ENCODE assay signal across 18 cellular contexts in genomic region chr3:39021465-39022274, GRCh38. TPM values are rescaled to one million over a fixed set of nuclear protein-coding genes. Genes with fewer than 3 reads are reported as not detected.
A peak's percentile ranks its signal among the peaks of the same experiment; 100 is the strongest.
DNase-seq lines count a peak whose midpoint lies in the region; ATAC-seq, FAIRE-seq and TF ChIP-seq lines count a peak whose summit lies in the region.
"Had no signal": no experiment of that assay in that cellular context is flagged by ENCODE, and none has a peak within 500 bp of the region (broad histone marks: within the 10 kb centered on the region; RNA-seq: fewer than 3 reads in every experiment).

No MANE protein-coding gene starts in this region.

- H3K27ac ChIP-seq in K562 (ENCODE audit: extremely low read depth, low read depth, low read length) (peak overlapping the region; percentile 65; the same call in 1 of the 3 replicates), trophoblast cell (ENCODE audit: low read depth, low read length) (peak overlapping the region; percentile 1), H9 (ENCODE audit: insufficient read length, low read depth, low read length) (no peak overlapping the region)
- H3K27ac ChIP-seq: SJCRH30 had no signal

- no peak for DNase-seq in GM18507 (ENCODE audit: extremely low spot score, insufficient read length, low read depth)
- DNase-seq in NCI-H226 = peak; percentile 62
- DNase-seq in K562 (ENCODE audit: extremely low read depth in 1 of 4, low spot score in 3 of 4) = peak; percentile 17 to 82 (median 38)
- peak; percentile 3 to 48 for DNase-seq in trophoblast cell
- DNase-seq in NCI-H146 (lab: John Stamatoyannopoulos, UW) = no peak
- no peak for DNase-seq in H9
- DNase-seq in progenitor cell of endocrine pancreas (ENCODE audit: low spot score, unreplicated experiment) = no peak
- DNase-seq: CD4-positive, CD25-positive, alpha-beta regulatory T cell; EL; MM.1S; NCI-H1092 treated with DMSO at 0.1 percent for 48 hours; NCI-H1694; NCI-H2107; NCI-H446; NCI-H748 treated with DMSO at 0.1 percent for 48 hours; RPMI8226; SJCRH30 had no signal

- H4K91ac ChIP-seq in trophoblast cell (ENCODE audit: low read depth, low read length) (peak overlapping the region; percentile 65), H9 (ENCODE audit: insufficient read length, low read depth, low read length) (no peak overlapping the region)

- H3K4me3 ChIP-seq in K562 (no peak overlapping the region), trophoblast cell (ENCODE audit: low read depth, low read length) (no peak overlapping the region)
- H3K4me3 ChIP-seq: SJCRH30 had no signal

- intact Hi-C loops in K562 (cut with micrococcal nuclease) = no loop called here

- TF ChIP-seq RAD21 in K562 (CRISPR knock-in tag; conservative IDR thresholded peaks at IDR 0.05 in 1 of 2, IDR thresholded peaks at IDR 0.05 in 1 of 2) = 0 out of 4 replicates have a peak, but pooled peaks of 1 of the 2 experiments have one; percentile 2

- FAIRE-seq in GM18507 (lab: Jason Lieb, UNC) (peak; percentile 45), K562 (lab: Jason Lieb, UNC) (peak; percentile 84)

- H3K56ac ChIP-seq in H9 (ENCODE audit: insufficient read length, low read depth, low read length) = no peak overlapping the region

- H3K27ac Mint-ChIP-seq in H9 = no peak overlapping the region
- H3K27ac Mint-ChIP-seq in progenitor cell of endocrine pancreas = no peak overlapping the region
- H3K27ac Mint-ChIP-seq: B cell; CD4-positive, CD25-positive, alpha-beta regulatory T cell had no signal

- peak overlapping the region; percentile 54 for H2AFZ ChIP-seq in K562 (ENCODE audit: low read depth, low read length)
- no peak overlapping the region for H2AFZ ChIP-seq in trophoblast cell (ENCODE audit: insufficient read depth, low read length, poor library complexity)
- H2AFZ ChIP-seq in H9 (ENCODE audit: low read length) = no peak overlapping the region

- H2BK15ac ChIP-seq in H9 (ENCODE audit: low read depth, low read length) = no peak overlapping the region

- in situ Hi-C loops in K562 (cut with MboI) = no loop called here

- H2BK5ac ChIP-seq in trophoblast cell (ENCODE audit: low read depth, low read length, poor library complexity) (peak overlapping the region; percentile 51), H9 (ENCODE audit: insufficient read length, low read length) (no peak overlapping the region)

- no peaks in the 10 kb centered on the region for H3K27me3 ChIP-seq in K562 (ENCODE audit: control insufficient read depth in 2 of 2, insufficient read depth in 2 of 2, low read length in 2 of 2)
- H3K27me3 ChIP-seq in trophoblast cell (ENCODE audit: insufficient read depth, low read length) = no peaks in the 10 kb centered on the region
- H3K27me3 ChIP-seq in H9 (ENCODE audit: insufficient read depth, low read length) = no peaks in the 10 kb centered on the region
- H3K27me3 ChIP-seq: SJCRH30 had no signal

- CTCF ChIA-PET in K562 (lab: Yijun Ruan, JAX; ENCODE audit: low intra/inter-chr PET ratio) = interaction anchor here (0.5 kb wide), 1 partner anchor 1190 kb away, joined by 3 read pairs; no protein-coding TSS in a partner anchor

- H3T11ph ChIP-seq in H9 (ENCODE audit: low read length) = no peak overlapping the region

- peak overlapping the region; percentile 40 for H3K4me2 ChIP-seq in K562 (ENCODE audit: insufficient read depth, low read length)
- H3K4me2 ChIP-seq in trophoblast cell (ENCODE audit: low read length) = no peak overlapping the region
- no peak overlapping the region for H3K4me2 ChIP-seq in H9 (ENCODE audit: insufficient read depth, insufficient read length, low read length)

- H3K79me1 ChIP-seq in trophoblast cell (ENCODE audit: low read length) = peaks cover 4% of the 10 kb centered on the region
- H3K79me1 ChIP-seq in H9 (ENCODE audit: insufficient read depth, low read depth, low read length, poor library complexity, severe bottlenecking) = no peaks in the 10 kb centered on the region

- H3K14ac ChIP-seq in trophoblast cell (ENCODE audit: low read length) (no peak overlapping the region), H9 (ENCODE audit: insufficient read depth, low read length) (no peak overlapping the region)

- TF ChIP-seq POLR2A in K562 (conservative IDR thresholded peaks at IDR 0.05) = no peak

- H2BK120ac ChIP-seq in trophoblast cell (ENCODE audit: insufficient read depth, low read length, poor library complexity) (peak overlapping the region; percentile 73), H9 (ENCODE audit: low read depth, low read length, poor library complexity, severe bottlenecking) (no peak overlapping the region)

- H3K23ac ChIP-seq in trophoblast cell (ENCODE audit: low read length) (no peak overlapping the region), H9 (ENCODE audit: insufficient read length, low read depth, low read length) (no peak overlapping the region)

- H3K79me2 ChIP-seq in K562 (ENCODE audit: control insufficient read depth, insufficient read depth, low read length) (no peaks in the 10 kb centered on the region), trophoblast cell (ENCODE audit: control insufficient read depth, insufficient read depth, low read length, poor library complexity) (no peaks in the 10 kb centered on the region), H9 (ENCODE audit: insufficient read depth, low read length) (no peaks in the 10 kb centered on the region)

- BruUV-seq in K562 (replicated peaks; lab: Mats Ljungman, UMichigan) = no TSS peak

- H3K9ac ChIP-seq in K562 (ENCODE audit: insufficient read depth in 1 of 2, low read depth in 2 of 2, low read length in 2 of 2) (no peak overlapping the region), trophoblast cell (ENCODE audit: low read length) (no peak overlapping the region), H9 (ENCODE audit: extremely low read depth, insufficient read length, low read length) (no peak overlapping the region)

- no peaks in the 10 kb centered on the region for H4K20me1 ChIP-seq in K562 (replicated peaks; ENCODE audit: control insufficient read depth, insufficient read depth, low read length)
- H4K20me1 ChIP-seq in H9 (ENCODE audit: control insufficient read depth, insufficient read depth, insufficient read length) = no peaks in the 10 kb centered on the region

- H3K9me3 Mint-ChIP-seq in H9 = no peaks in the 10 kb centered on the region
- H3K9me3 Mint-ChIP-seq in progenitor cell of endocrine pancreas (ENCODE audit: low read depth) = no peaks in the 10 kb centered on the region

- H4K8ac ChIP-seq in trophoblast cell (ENCODE audit: low read depth, low read length) (no peak overlapping the region), H9 (replicated peaks; ENCODE audit: insufficient read length, low read depth, low read length) (no peak overlapping the region)

- H3K18ac ChIP-seq in trophoblast cell (ENCODE audit: low read length) = no peak overlapping the region
- H3K18ac ChIP-seq in H9 (ENCODE audit: insufficient read length, low read depth, low read length) = no peak overlapping the region

- TF ChIP-seq EP300 in K562 (IDR thresholded peaks at IDR 0.05; ENCODE audit: low read length) = peak; percentile 57

- WGBS in K562 (ENCODE audit: insufficient coverage, low coverage, missing lambda C conversion rate) = 26% methylated on average over 4 of the region's 4 CpGs
- WGBS in trophoblast cell (ENCODE audit: extremely low coverage, insufficient coverage, insufficient read length) = no CpG with 5 or more reads among the region's 4 CpGs
- no CpG with 5 or more reads among the region's 4 CpGs for WGBS in H9 (ENCODE audit: extremely low coverage, insufficient read length, low lambda C conversion rate)

- no peaks in the 10 kb centered on the region for H3K23me2 ChIP-seq in H9 (ENCODE audit: insufficient read length, low read depth, low read length, poor library complexity, severe bottlenecking)

- H2AK5ac ChIP-seq in trophoblast cell (ENCODE audit: low read length) (peak overlapping the region; percentile 55), H9 (ENCODE audit: insufficient read length, low read length) (no peak overlapping the region)

- H4K5ac ChIP-seq in H9 (ENCODE audit: insufficient read length, low read depth, low read length) = no peak overlapping the region

- H3K4me3 Mint-ChIP-seq in H9 (no peak overlapping the region), progenitor cell of endocrine pancreas (ENCODE audit: low read depth) (no peak overlapping the region)
- H3K4me3 Mint-ChIP-seq: B cell; CD4-positive, CD25-positive, alpha-beta regulatory T cell had no signal

- H3K4me1 Mint-ChIP-seq in H9 = no peaks in the 10 kb centered on the region
- peaks cover 5% of the 10 kb centered on the region for H3K4me1 Mint-ChIP-seq in progenitor cell of endocrine pancreas (ENCODE audit: low read depth)
- H3K4me1 Mint-ChIP-seq: B cell had no signal

- no peak overlapping the region for H2BK12ac ChIP-seq in trophoblast cell (ENCODE audit: low read length)
- no peak overlapping the region for H2BK12ac ChIP-seq in H9 (ENCODE audit: insufficient read length, low read depth, low read length)

- peaks cover 6 to 46% of the 10 kb centered on the region in 2 experiments; a peak in 4 of 5 replicates for H3K4me1 ChIP-seq in K562 (replicated peaks in 1 of 2; ENCODE audit: control insufficient read depth in 2 of 2, insufficient read depth in 2 of 2, low read length in 2 of 2)
- peaks cover 0 to 3% of the 10 kb centered on the region in 2 experiments for H3K4me1 ChIP-seq in trophoblast cell (ENCODE audit: control insufficient read depth in 1 of 2, insufficient read depth in 2 of 2, low read length in 2 of 2)
- H3K4me1 ChIP-seq in H9 (ENCODE audit: insufficient read depth, low read length) = no peaks in the 10 kb centered on the region
- H3K4me1 ChIP-seq: SJCRH30 had no signal

- H3K36me3 ChIP-seq in K562 (ENCODE audit: control insufficient read depth, insufficient read depth, low read length) (no peaks in the 10 kb centered on the region), trophoblast cell (ENCODE audit: control insufficient read depth in 1 of 2, insufficient read depth in 2 of 2, low read length in 2 of 2) (no peaks in the 10 kb centered on the region)
- H3K36me3 ChIP-seq: SJCRH30 had no signal

- H3K4ac ChIP-seq in trophoblast cell (ENCODE audit: low read depth, low read length) = peak overlapping the region; percentile 48
- H3K4ac ChIP-seq in H9 (ENCODE audit: low read depth, low read length) = no peak overlapping the region

- peak; percentile 86 for ATAC-seq in K562

- H3K9me1 ChIP-seq in K562 (ENCODE audit: control insufficient read depth, insufficient read depth, low read length) = no peaks in the 10 kb centered on the region

- no peak overlapping the region for H2BK20ac ChIP-seq in H9 (ENCODE audit: low read depth, low read length, poor library complexity, severe bottlenecking)

- H3K27me3 Mint-ChIP-seq in H9 (ENCODE audit: low read depth) = peaks cover 3% of the 10 kb centered on the region
- no peaks in the 10 kb centered on the region for H3K27me3 Mint-ChIP-seq in progenitor cell of endocrine pancreas

- POLR2A ChIA-PET in K562 (lab: Yijun Ruan, JAX) = interaction anchor here (0.7 to 2.3 kb wide), 5 partner anchors 9 to 294 kb away, joined by 3 to 9 read pairs (median 6); no protein-coding TSS in a partner anchor

- no peaks in the 10 kb centered on the region for H3K9me3 ChIP-seq in K562 (replicated peaks; ENCODE audit: control insufficient read depth, insufficient read depth, low read depth, low read length)
- no peaks in the 10 kb centered on the region for H3K9me3 ChIP-seq in trophoblast cell (ENCODE audit: insufficient read depth, low read depth, low read length)
- no peaks in the 10 kb centered on the region for H3K9me3 ChIP-seq in H9 (ENCODE audit: control insufficient read depth, low read depth, low read length)
- H3K9me3 ChIP-seq: SJCRH30 had no signal

- no peak overlapping the region for H4K12ac ChIP-seq in trophoblast cell (ENCODE audit: low read depth, low read length)

- no peaks in the 10 kb centered on the region for H3K36me3 Mint-ChIP-seq in H9 (ENCODE audit: insufficient read depth in 1 of 3, low read depth in 3 of 3)
- H3K36me3 Mint-ChIP-seq in progenitor cell of endocrine pancreas (ENCODE audit: insufficient read depth) = no peaks in the 10 kb centered on the region
- H3K36me3 Mint-ChIP-seq: CD4-positive, CD25-positive, alpha-beta regulatory T cell had no signal

- TF ChIP-seq CTCF in K562 (IDR thresholded peaks at IDR 0.05 in 2 of 3, conservative IDR thresholded peaks at IDR 0.05 in 1 of 3; ENCODE audit: insufficient read depth in 2 of 3, low read depth in 1 of 3, low read length in 3 of 3) (no peak), H9 (conservative IDR thresholded peaks at IDR 0.05) (no peak), progenitor cell of endocrine pancreas (IDR thresholded peaks at IDR 0.05; ENCODE audit: unreplicated experiment) (no peak)

RNA-seq across cellular contexts. Expression of gene SCN11A, which starts 30.1 kb away (rescaled TPM):
- total RNA-seq in K562 (2011; cell fraction: chromatin; rRNA removed; ENCODE audit: low replicate concordance) = 0.07 TPM in 1 of 2 replicates, not detected in the other
- total RNA-seq in K562 (2011; cell fraction: nucleolus; rRNA removed) = not detected in 2 replicates
- not detected in 2 replicates for total RNA-seq in K562 (2011; cell fraction: nucleoplasm; rRNA removed)
- total RNA-seq in K562 (2014; rRNA removed) (0.05 TPM in 1 of 2 replicates, not detected in the other), K562 (2014; rRNA removed; fragmentation: Illumina TruSeq; extraction: Trizol) (0.03 TPM in 1 of 2 replicates, not detected in the other), K562 (2015; rRNA removed; fragmentation: Illumina TruSeq; extraction: Trizol) (0.04 TPM in 2 replicates), K562 (2021) (not detected in 2 replicates), H9 (2021) (0.17 and 0.20 TPM in 2 replicates), progenitor cell of endocrine pancreas (1.5 and 1.6 TPM in 2 replicates)
- polyA plus RNA-seq in K562 (2011; rRNA removed) (0.01 TPM in 1 of 2 replicates, not detected in the other), K562 (2014; fragmentation: Illumina TruSeq; extraction: Trizol) (not detected in 2 replicates), K562 (2014; fragmentation: Nextera tagmentation; extraction: Ambion mirVana) (not detected), K562 (2014; rRNA removed) (not detected in 2 replicates)
- 0.01 TPM in 2 replicates for polyA plus RNA-seq in K562 (2011; cell fraction: cytosol; rRNA removed)
- 0.03 and 0.06 TPM in 2 replicates for polyA plus RNA-seq in K562 (2011; cell fraction: nucleus; rRNA removed)
- 0.01 and 0.04 TPM in 2 replicates for polyA plus RNA-seq in K562 (2012)
- polyA minus RNA-seq in K562 (2011; rRNA and poly(A)+ RNA removed) = not detected in 2 replicates
- not detected in 2 replicates for polyA minus RNA-seq in K562 (2011; cell fraction: cytosol; rRNA and poly(A)+ RNA removed)
- not detected in 2 replicates for polyA minus RNA-seq in K562 (2011; cell fraction: nucleus; rRNA and poly(A)+ RNA removed)
- polyA plus RNA-seq in trophoblast cell (2013) = 0.06 and 0.11 TPM in 2 replicates
- total RNA-seq: CD4-positive, CD25-positive, alpha-beta regulatory T cell had no signal

RNA-seq across cellular contexts. Expression of gene WDR48, which starts 30.1 kb away (rescaled TPM):
- 31.6 and 76.0 TPM in 2 replicates for total RNA-seq in K562 (2011; cell fraction: chromatin; rRNA removed; ENCODE audit: low replicate concordance)
- total RNA-seq in K562 (2011; cell fraction: nucleolus; rRNA removed) = 13.0 and 16.8 TPM in 2 replicates
- 28.7 and 37.4 TPM in 2 replicates for total RNA-seq in K562 (2011; cell fraction: nucleoplasm; rRNA removed)
- total RNA-seq in K562 (2014; rRNA removed) (22.1 and 26.6 TPM in 2 replicates), K562 (2014; rRNA removed; fragmentation: Illumina TruSeq; extraction: Trizol) (48.0 and 58.8 TPM in 2 replicates), K562 (2015; rRNA removed; fragmentation: Illumina TruSeq; extraction: Trizol) (34.4 and 38.1 TPM in 2 replicates), K562 (2021) (45.7 and 48.5 TPM in 2 replicates), H9 (2021) (49.3 and 52.7 TPM in 2 replicates), progenitor cell of endocrine pancreas (69.7 and 78.3 TPM in 2 replicates)
- polyA plus RNA-seq in K562 (2011; rRNA removed) (51.8 and 70.6 TPM in 2 replicates), K562 (2014; fragmentation: Illumina TruSeq; extraction: Trizol) (44.1 and 49.9 TPM in 2 replicates), K562 (2014; fragmentation: Nextera tagmentation; extraction: Ambion mirVana) (10 to 100 TPM; 27.0 to 49.2 TPM), K562 (2014; rRNA removed) (31.1 and 31.2 TPM in 2 replicates)
- polyA plus RNA-seq in K562 (2011; cell fraction: cytosol; rRNA removed) = 14.0 and 23.7 TPM in 2 replicates
- 35.7 and 44.4 TPM in 2 replicates for polyA plus RNA-seq in K562 (2011; cell fraction: nucleus; rRNA removed)
- polyA plus RNA-seq in K562 (2012) = 34.3 and 41.0 TPM in 2 replicates
- polyA minus RNA-seq in K562 (2011; rRNA and poly(A)+ RNA removed) = 113 and 118 TPM in 2 replicates
- 20.6 and 39.8 TPM in 2 replicates for polyA minus RNA-seq in K562 (2011; cell fraction: cytosol; rRNA and poly(A)+ RNA removed)
- 30.3 and 38.9 TPM in 2 replicates for polyA minus RNA-seq in K562 (2011; cell fraction: nucleus; rRNA and poly(A)+ RNA removed)
- polyA plus RNA-seq in trophoblast cell (2013) = 18.8 and 19.8 TPM in 2 replicates

Comparison
In these comparisons a context has a peak if more than half of its experiments do, and no peak if none do; other contexts are left out.
1. DNase-seq: peak in NCI-H226 (single experiment), K562 (4 of 4) and trophoblast cell (2 of 2); none in GM18507 (single experiment), NCI-H146 (single experiment), H9 (single experiment) and progenitor cell of endocrine pancreas (single experiment).